Comparison of ENCODE assay signal across 9 cellular contexts in genomic region chr10:102627446-102628293, GRCh38. TPM values are rescaled to one million over a fixed set of nuclear protein-coding genes. Genes with fewer than 3 reads are reported as not detected.
DNase-seq lines count a peak whose midpoint lies in the region; ATAC-seq and TF ChIP-seq lines count a peak whose summit lies in the region.
"Had no signal": no experiment of that assay in that cellular context is flagged by ENCODE, and none has a peak within 500 bp of the region (broad histone marks: within the 10 kb centered on the region; RNA-seq: fewer than 3 reads in every experiment).

No MANE protein-coding gene starts in this region.

- peak overlapping the region; percentile 72 for H2AFZ ChIP-seq in parathyroid adenoma

- TF ChIP-seq CTCF in Caco-2 (IDR thresholded peaks at IDR 0.05; ENCODE audit: insufficient read depth in 1 of 2, low read depth in 1 of 2, low read length in 1 of 2, severe bottlenecking in 1 of 2, unreplicated experiment in 1 of 2) (no peak), parathyroid adenoma (IDR thresholded peaks at IDR 0.05) (no peak)

- DNase-seq in Caco-2 = peak in 1 of 2 experiments; percentile 38
- peak; percentile 44 for DNase-seq in T1000 (lab: John Stamatoyannopoulos, UW)
- DNase-seq in glomerular visceral epithelial cell (ENCODE audit: extremely low spot score) = peak; percentile 96
- DNase-seq in effector CD4-positive, alpha-beta T cell = no peak
- DNase-seq in NCI-H748 treated with DMSO at 0.1 percent for 48 hours (lab: John Stamatoyannopoulos, UW) = no peak
- DNase-seq in T-helper 1 cell = no peak

- H3K36me3 Mint-ChIP-seq in Caco-2 (ENCODE audit: insufficient read depth, unreplicated experiment) = peaks cover 5% of the 10 kb centered on the region

- peak overlapping the region; percentile 98 for H3K27ac ChIP-seq in parathyroid adenoma

- H3K9me3 Mint-ChIP-seq in Caco-2 (ENCODE audit: unreplicated experiment) = no peaks in the 10 kb centered on the region
- H3K9me3 Mint-ChIP-seq: T-helper 1 cell treated with Interleukin-12 subunit alpha and Interleukin-12 subunit beta and Interleukin-4 antibody, amounts not matched to agents 30 μg/mL and 1 μg/mL, for 36 hours had no signal

- H3K36me3 ChIP-seq in Caco-2 (ENCODE audit: control insufficient read depth, insufficient read depth, low read length) = no peaks in the 10 kb centered on the region
- H3K36me3 ChIP-seq in parathyroid adenoma (ENCODE audit: control insufficient read depth, insufficient read depth, low read length) = no peaks in the 10 kb centered on the region

- no peak overlapping the region for H3K4me3 Mint-ChIP-seq in Caco-2 (ENCODE audit: unreplicated experiment)
- H3K4me3 Mint-ChIP-seq: T-helper 1 cell treated with Interleukin-12 subunit alpha and Interleukin-12 subunit beta and Interleukin-4 antibody, amounts not matched to agents 30 μg/mL and 1 μg/mL, for 36 hours had no signal

- H3K4me1 ChIP-seq in Caco-2 (peaks cover 38% of the 10 kb centered on the region), parathyroid adenoma (peaks cover 94% of the 10 kb centered on the region)

- H3K4me3 ChIP-seq in Caco-2 (ENCODE audit: low read depth, low read length) (no peak overlapping the region), parathyroid adenoma (ENCODE audit: low read depth, low read length) (no peak overlapping the region)

- peak overlapping the region; percentile 88 for H3K27ac Mint-ChIP-seq in Caco-2 (ENCODE audit: unreplicated experiment)
- H3K27ac Mint-ChIP-seq: T-helper 1 cell treated with Interleukin-12 subunit alpha and Interleukin-12 subunit beta and Interleukin-4 antibody, amounts not matched to agents 30 μg/mL and 1 μg/mL, for 36 hours had no signal

- no peak for ATAC-seq in GM19351 (IDR thresholded peaks at IDR 0.05; ENCODE audit: unreplicated experiment)

- H3K9me3 ChIP-seq in Caco-2 (no peaks in the 10 kb centered on the region), parathyroid adenoma (ENCODE audit: control insufficient read depth, low read length) (no peaks in the 10 kb centered on the region)

- no peaks in the 10 kb centered on the region for H3K27me3 Mint-ChIP-seq in Caco-2 (ENCODE audit: insufficient read depth, unreplicated experiment)

- H3K9ac ChIP-seq in parathyroid adenoma = no peak overlapping the region

- intact Hi-C loops in Caco-2 (cut with micrococcal nuclease; ENCODE audit: unreplicated experiment) = no loop called here

- peaks cover 59% of the 10 kb centered on the region for H3K4me1 Mint-ChIP-seq in Caco-2 (ENCODE audit: low read depth, unreplicated experiment)

- POLR2A ChIA-PET in Caco-2 (lab: Charles Lee) = no interaction called here

- CTCF ChIA-PET in Caco-2 (lab: Charles Lee) = interaction anchor here (0.9 to 2.1 kb wide), 5 partner anchors 14 to 44 kb away, joined by 3 to 11 read pairs (median 5); partner anchors contain the start of gene TRIM8

- H3K79me2 ChIP-seq in parathyroid adenoma = no peaks in the 10 kb centered on the region

- BruUV-seq in Caco-2 (replicated peaks; lab: Mats Ljungman, UMichigan) = no TSS peak

- H3K27me3 ChIP-seq in Caco-2 (replicated peaks; ENCODE audit: control insufficient read depth, insufficient read depth, low read length) (no peaks in the 10 kb centered on the region), parathyroid adenoma (ENCODE audit: control insufficient read depth, insufficient read depth, low read length) (no peaks in the 10 kb centered on the region)

- peak overlapping the region; percentile 34 for H3K4me2 ChIP-seq in parathyroid adenoma (ENCODE audit: low read length)

RNA-seq across cellular contexts. Expression of gene TRIM8, which starts 16.6 kb away (rescaled TPM):
- total RNA-seq in Caco-2 (2022) = 40.9 and 44.4 TPM in 2 replicates

Comparison
In these comparisons a context has a peak if more than half of its experiments do, and no peak if none do; other contexts are left out.
1. DNase-seq: peak in T1000 (single experiment) and glomerular visceral epithelial cell (single experiment); none in effector CD4-positive, alpha-beta T cell (single experiment), NCI-H748 treated with DMSO at 0.1 percent for 48 hours (single experiment) and T-helper 1 cell (0 of 5).